In genomic region chr2:143175435-143175834, GRCh38 we compare ENCODE assay signal across 20 cellular contexts.
A peak's percentile ranks its signal among the peaks of the same experiment; 100 is the strongest.
DNase-seq lines count a peak whose midpoint lies in the region; ATAC-seq and TF ChIP-seq lines count a peak whose summit lies in the region.
"Had no signal": no experiment of that assay in that cellular context is flagged by ENCODE, and none has a peak within 500 bp of the region (broad histone marks: within the 10 kb centered on the region; RNA-seq: fewer than 3 reads in every experiment).

No MANE protein-coding gene starts in this region.

- no peak for TF ChIP-seq CTCF in GM10266 (IDR thresholded peaks at IDR 0.05; ENCODE audit: control insufficient read depth, insufficient read depth, low read depth, missing control alignments)

- no peaks in the 10 kb centered on the region for H3K27me3 Mint-ChIP-seq in T-helper 2 cell treated with Interferon-gamma antibody and Interleukin-4, amounts not matched to agents 5 μg/mL and 100 μg/mL, for 36 hours (ENCODE audit: low read depth)
- H3K27me3 Mint-ChIP-seq in activated naive CD8-positive, alpha-beta T cell treated with anti-CD3 and anti-CD28 coated beads, Interleukin-2, amount 50 U/mL, for 24 hours, result no peaks in the 10 kb centered on the region
- no peaks in the 10 kb centered on the region for H3K27me3 Mint-ChIP-seq in stimulated activated naive CD8-positive, alpha-beta T cell treated with anti-CD3 and anti-CD28 coated beads, Interleukin-15, amount 100 ng/mL, for 72 hours

- H3K9me3 Mint-ChIP-seq in T-helper 2 cell treated with Interferon-gamma antibody and Interleukin-4, amounts not matched to agents 5 μg/mL and 100 μg/mL, for 36 hours, result peaks cover 7% of the 10 kb centered on the region
- peaks cover 5% of the 10 kb centered on the region for H3K9me3 Mint-ChIP-seq in activated naive CD8-positive, alpha-beta T cell treated with anti-CD3 and anti-CD28 coated beads, Interleukin-2, amount 50 U/mL, for 24 hours
- no peaks in the 10 kb centered on the region for H3K9me3 Mint-ChIP-seq in stimulated activated naive CD8-positive, alpha-beta T cell treated with anti-CD3 and anti-CD28 coated beads, Interleukin-15, amount 100 ng/mL, for 72 hours

- peak; percentile 31 for DNase-seq in stimulated activated CD4-positive, alpha-beta T cell treated with anti-CD3 and anti-CD28 coated beads, Interleukin-15, amount 100 ng/mL, for 24 hours
- DNase-seq in stimulated activated CD4-positive, alpha-beta T cell treated with anti-CD3 and anti-CD28 coated beads, Interleukin-4, amount 100 ng/mL, for 4 hours, result no peak
- DNase-seq in T-helper 2 cell treated with Interferon-gamma antibody and Interleukin-4, amounts not matched to agents 5 μg/mL and 100 μg/mL, for 36 hours (ENCODE audit: low spot score), result peak; percentile 31
- no peak for DNase-seq in activated naive CD8-positive, alpha-beta T cell treated with anti-CD3 and anti-CD28 coated beads, Interleukin-2, amount 50 U/mL, for 24 hours
- DNase-seq in stimulated activated naive CD8-positive, alpha-beta T cell treated with anti-CD3 and anti-CD28 coated beads, Interleukin-15, amount 100 ng/mL, for 72 hours, result peak in 1 of 2 donors; percentile 40
- DNase-seq in GM10266 (ENCODE audit: extremely low spot score), result no peak
- DNase-seq: dermis blood vessel endothelial cell, DMS79, foreskin keratinocyte, hypothalamus, KG1, mammary epithelial cell, MV-4-11, NCI-H1694 treated with DMSO at 0.1 percent for 48 hours, NCI-H2227 treated with DMSO at 0.1 percent for 48 hours, PC-9, posterior cingulate gyrus, SIG-M5 had no signal

- H3K4me1 Mint-ChIP-seq in T-helper 2 cell treated with Interferon-gamma antibody and Interleukin-4, amounts not matched to agents 5 μg/mL and 100 μg/mL, for 36 hours (ENCODE audit: low read depth), result peaks cover 51% of the 10 kb centered on the region
- peaks cover 44% of the 10 kb centered on the region for H3K4me1 Mint-ChIP-seq in activated naive CD8-positive, alpha-beta T cell treated with anti-CD3 and anti-CD28 coated beads, Interleukin-2, amount 50 U/mL, for 24 hours
- H3K4me1 Mint-ChIP-seq in stimulated activated naive CD8-positive, alpha-beta T cell treated with anti-CD3 and anti-CD28 coated beads, Interleukin-15, amount 100 ng/mL, for 72 hours, result peaks cover 51% of the 10 kb centered on the region

- H3K4me3 Mint-ChIP-seq in T-helper 2 cell treated with Interferon-gamma antibody and Interleukin-4, amounts not matched to agents 5 μg/mL and 100 μg/mL, for 36 hours, result no peak overlapping the region
- H3K4me3 Mint-ChIP-seq in activated naive CD8-positive, alpha-beta T cell treated with anti-CD3 and anti-CD28 coated beads, Interleukin-2, amount 50 U/mL, for 24 hours, result peak overlapping the region; percentile 19
- H3K4me3 Mint-ChIP-seq in stimulated activated naive CD8-positive, alpha-beta T cell treated with anti-CD3 and anti-CD28 coated beads, Interleukin-15, amount 100 ng/mL, for 72 hours, result peak overlapping the region in 1 of 2 donors; percentile 55
- H3K4me3 Mint-ChIP-seq: nephron had no signal

- peak; percentile 91 for ATAC-seq in activated naive CD8-positive, alpha-beta T cell treated with anti-CD3 and anti-CD28 coated beads, Interleukin-2, amount 50 U/mL, for 24 hours
- ATAC-seq in stimulated activated naive CD8-positive, alpha-beta T cell treated with anti-CD3 and anti-CD28 coated beads, Interleukin-15, amount 100 ng/mL, for 72 hours, result peak; percentile 99
- ATAC-seq in GM19452 (IDR thresholded peaks at IDR 0.05; ENCODE audit: unreplicated experiment), result no peak
- ATAC-seq: foreskin keratinocyte had no signal

- peak overlapping the region; percentile 71 for H3K27ac Mint-ChIP-seq in T-helper 2 cell treated with Interferon-gamma antibody and Interleukin-4, amounts not matched to agents 5 μg/mL and 100 μg/mL, for 36 hours
- H3K27ac Mint-ChIP-seq in activated naive CD8-positive, alpha-beta T cell treated with anti-CD3 and anti-CD28 coated beads, Interleukin-2, amount 50 U/mL, for 24 hours, result peak overlapping the region; percentile 60
- no peak overlapping the region for H3K27ac Mint-ChIP-seq in stimulated activated naive CD8-positive, alpha-beta T cell treated with anti-CD3 and anti-CD28 coated beads, Interleukin-15, amount 100 ng/mL, for 72 hours
- H3K27ac Mint-ChIP-seq: nephron had no signal

- peaks cover 55% of the 10 kb centered on the region for H3K36me3 Mint-ChIP-seq in T-helper 2 cell treated with Interferon-gamma antibody and Interleukin-4, amounts not matched to agents 5 μg/mL and 100 μg/mL, for 36 hours (ENCODE audit: low read depth)
- peaks cover 14% of the 10 kb centered on the region for H3K36me3 Mint-ChIP-seq in activated naive CD8-positive, alpha-beta T cell treated with anti-CD3 and anti-CD28 coated beads, Interleukin-2, amount 50 U/mL, for 24 hours (ENCODE audit: low read depth)

Comparison
In these comparisons a context has a peak if more than half of its experiments do, and no peak if none do; other contexts are left out.
1. DNase-seq: peak in stimulated activated CD4-positive, alpha-beta T cell treated with anti-CD3 and anti-CD28 coated beads, Interleukin-15, amount 100 ng/mL, for 24 hours (single experiment) and T-helper 2 cell treated with Interferon-gamma antibody and Interleukin-4, amounts not matched to agents 5 μg/mL and 100 μg/mL, for 36 hours (single experiment); none in stimulated activated CD4-positive, alpha-beta T cell treated with anti-CD3 and anti-CD28 coated beads, Interleukin-4, amount 100 ng/mL, for 4 hours (0 of 2), activated naive CD8-positive, alpha-beta T cell treated with anti-CD3 and anti-CD28 coated beads, Interleukin-2, amount 50 U/mL, for 24 hours (single experiment) and GM10266 (single experiment).
2. H3K27ac Mint-ChIP-seq: peak in T-helper 2 cell treated with Interferon-gamma antibody and Interleukin-4, amounts not matched to agents 5 μg/mL and 100 μg/mL, for 36 hours (single experiment) and activated naive CD8-positive, alpha-beta T cell treated with anti-CD3 and anti-CD28 coated beads, Interleukin-2, amount 50 U/mL, for 24 hours (single experiment); none in stimulated activated naive CD8-positive, alpha-beta T cell treated with anti-CD3 and anti-CD28 coated beads, Interleukin-15, amount 100 ng/mL, for 72 hours (0 of 2).